1 cellular context compared by ENCODE assay signal in genomic region chr15:90114451-90114901, GRCh38.
TF ChIP-seq lines count a peak whose summit lies in the region.

No MANE protein-coding gene starts in this region.

TF ChIP-seq in K562, 482 proteins besides CTCF, POLR2A, EP300 and RAD21 (continued from another document and continues in another):
- TF ChIP-seq ID3 (CRISPR knock-in tag; IDR thresholded peaks at IDR 0.05) (no peak), ID3 (tag; IDR thresholded peaks at IDR 0.05) (no peak), KDM4B (IDR thresholded peaks at IDR 0.05; ENCODE audit: borderline replicate concordance in 2 of 2, low read depth in 1 of 2) (no peak), ZNF124 (CRISPR knock-in tag; IDR thresholded peaks at IDR 0.05) (no peak), NR2F6 (CRISPR knock-in tag; IDR thresholded peaks at IDR 0.05) (no peak), ZNF699 (CRISPR knock-in tag; IDR thresholded peaks at IDR 0.05; ENCODE audit: insufficient replicate concordance) (no peak), CREBBP (IDR thresholded peaks at IDR 0.05; ENCODE audit: low read depth, low read length) (no peak), EHMT2 (IDR thresholded peaks at IDR 0.05) (0 out of 2 replicates have a peak, but pooled peaks have one; percentile 52), U2AF2 (optimal IDR thresholded peaks at IDR 0.05; ENCODE audit: low read depth, low read length) (no peak), THRA (IDR thresholded peaks at IDR 0.05) (0 out of 2 replicates have a peak, but pooled peaks have one; percentile 18), FOS (IDR thresholded peaks at IDR 0.05; ENCODE audit: extremely low read depth, insufficient read length) (no peak), ATF2 (CRISPR knock-in tag; IDR thresholded peaks at IDR 0.05) (no peak), CCNT2 (IDR thresholded peaks at IDR 0.05; ENCODE audit: borderline replicate concordance, extremely low read depth, insufficient read length, low read depth, low read length) (no peak), ZNF224 (CRISPR knock-in tag; IDR thresholded peaks at IDR 0.05) (no peak), CHD7 (IDR thresholded peaks at IDR 0.05; ENCODE audit: low read depth, low read length) (no peak), NFATC3 (IDR thresholded peaks at IDR 0.05) (no peak), MLX (CRISPR knock-in tag; conservative IDR thresholded peaks at IDR 0.05) (no peak), SIRT6 (IDR thresholded peaks at IDR 0.05; ENCODE audit: low read depth, low read length) (no peak), NCOA2 (IDR thresholded peaks at IDR 0.05; ENCODE audit: partially characterized antibody in 2 of 2) (no peak), BRF1 (IDR thresholded peaks at IDR 0.05; ENCODE audit: borderline replicate concordance, extremely low read depth, insufficient read length) (no peak), THAP7 (CRISPR knock-in tag; IDR thresholded peaks at IDR 0.05) (no peak), ETV1 (tag; conservative IDR thresholded peaks at IDR 0.05; ENCODE audit: low read depth) (no peak), NFE2L1 (tag; IDR thresholded peaks at IDR 0.05; ENCODE audit: borderline replicate concordance, low read depth) (no peak), CBFB (CRISPR knock-in tag; IDR thresholded peaks at IDR 0.05) (no peak), TRIM28 (IDR thresholded peaks at IDR 0.05) (peak; percentile 96), THAP12 (CRISPR knock-in tag; IDR thresholded peaks at IDR 0.05) (no peak), MCM3 (IDR thresholded peaks at IDR 0.05) (no peak), RBM22 (IDR thresholded peaks at IDR 0.05; ENCODE audit: low read depth, low read length, poor library complexity, severe bottlenecking) (no peak), ZNF253 (CRISPR knock-in tag; conservative IDR thresholded peaks at IDR 0.05) (no peak), GATAD2A (IDR thresholded peaks at IDR 0.05) (no peak), MBD2 (IDR thresholded peaks at IDR 0.05; ENCODE audit: borderline replicate concordance, low read depth) (no peak), ZFP91 (CRISPR knock-in tag; IDR thresholded peaks at IDR 0.05) (no peak), TCF3 (CRISPR knock-in tag; IDR thresholded peaks at IDR 0.05) (no peak), ZBTB12 (CRISPR knock-in tag; IDR thresholded peaks at IDR 0.05) (no peak), HNRNPUL1 (IDR thresholded peaks at IDR 0.05; ENCODE audit: low read length) (no peak), L3MBTL2 (IDR thresholded peaks at IDR 0.05) (no peak), SMC3 (conservative IDR thresholded peaks at IDR 0.05; ENCODE audit: insufficient read depth, low read depth, low read length) (no peak), ZNF740 (CRISPR knock-in tag; IDR thresholded peaks at IDR 0.05) (no peak), ZNF740 (tag; IDR thresholded peaks at IDR 0.05) (no peak), SPI1 (IDR thresholded peaks at IDR 0.05; ENCODE audit: borderline replicate concordance, low read depth, low read length) (no peak)
